8 cellular contexts compared by ENCODE assay signal in the genomic region with DNA sequence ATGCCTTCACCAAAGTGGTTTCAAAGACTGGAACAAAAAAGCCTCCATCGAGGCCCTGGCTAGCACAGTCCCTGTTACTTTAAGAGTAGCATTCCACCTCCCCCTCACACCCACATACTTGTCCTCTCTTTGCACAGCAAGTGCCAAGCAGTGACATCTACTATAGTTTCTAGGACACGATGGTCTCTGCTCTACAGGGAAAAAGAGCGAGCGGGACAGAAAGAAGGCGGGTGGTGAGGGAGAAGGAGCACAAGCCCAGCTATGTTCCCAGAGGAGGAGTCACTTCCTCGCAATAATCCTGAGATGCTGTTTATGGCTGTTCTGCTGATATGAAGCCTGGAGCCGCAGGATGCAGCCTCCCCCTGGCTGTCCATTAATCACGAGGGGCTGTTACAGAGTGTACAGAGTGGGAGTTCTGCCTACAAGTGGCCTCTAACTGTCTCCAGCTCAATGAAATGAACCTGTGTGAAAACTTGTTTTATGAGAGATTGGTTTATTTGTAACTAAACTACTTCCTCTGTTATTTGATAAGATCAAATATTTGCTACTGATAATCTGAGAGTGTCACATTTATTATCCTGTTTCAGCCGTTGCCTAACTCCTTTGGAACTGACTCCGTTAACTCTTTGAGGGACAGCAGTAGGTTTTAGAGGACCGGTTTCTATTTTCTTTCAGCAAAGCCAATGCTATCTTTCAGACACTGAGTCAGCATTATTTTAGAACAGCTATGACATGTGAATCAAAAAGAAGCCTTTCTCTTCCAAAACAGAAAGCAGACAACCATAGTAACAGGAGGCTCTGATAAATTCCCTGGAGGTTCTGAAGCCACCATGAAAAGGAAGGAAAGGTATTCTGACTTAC.
DNase-seq lines count a peak whose midpoint lies in the region; ATAC-seq, FAIRE-seq and TF ChIP-seq lines count a peak whose summit lies in the region.

No MANE protein-coding gene starts in this region.

- peaks cover 3% of the 10 kb centered on the region for H3K9me1 ChIP-seq in IMR-90 (ENCODE audit: insufficient read depth, low read length)

- H3K9ac ChIP-seq in IMR-90 (ENCODE audit: low read depth, low read length) (peak overlapping the region; percentile 30), stomach smooth muscle (ENCODE audit: low read length in 2 of 2) (peak overlapping the region; percentile 24 to 62)

- H3K56ac ChIP-seq in IMR-90 (ENCODE audit: extremely low read depth, insufficient read depth, low read length) = peak overlapping the region; percentile 54

- dilution Hi-C loops in IMR-90 (cut with HindIII; ENCODE audit: low sequenced_read_pairs, unreplicated experiment) = no loop called here

- H2BK20ac ChIP-seq in IMR-90 (ENCODE audit: low read depth, low read length) = peak overlapping the region; percentile 80

- no TSS peak for BruUV-seq in IMR-90 (replicated peaks; lab: Mats Ljungman, UMichigan)

- peak overlapping the region; percentile 96 for H2AFZ ChIP-seq in IMR-90 (replicated peaks; ENCODE audit: low read length, poor library complexity)

- H4K5ac ChIP-seq in IMR-90 (ENCODE audit: low read depth, low read length) = peak overlapping the region; percentile 40

- 0 out of 4 replicates have a peak, but pooled peaks cover 0 to 4% of the 10 kb centered on the region in 2 experiments for H3K79me1 ChIP-seq in IMR-90 (ENCODE audit: low read depth in 1 of 2, low read length in 2 of 2)

- H3K9me3 ChIP-seq in IMR-90 (ENCODE audit: control insufficient read depth, insufficient read depth, low read length) (no peaks in the 10 kb centered on the region), stomach smooth muscle (ENCODE audit: control insufficient read depth in 2 of 2, low read length in 2 of 2) (no peaks in the 10 kb centered on the region)

- peak overlapping the region; percentile 81 for H3K4me2 ChIP-seq in IMR-90 (ENCODE audit: low read depth, low read length)

- 20% methylated on average over 1 of the region's 11 CpGs; no CpG with 5 or more reads in 1 of the 2 experiments for WGBS in IMR-90 (ENCODE audit: extremely low coverage in 2 of 2, insufficient read length in 1 of 2), 2 experiments

- H3K18ac ChIP-seq in IMR-90 (ENCODE audit: low read depth, low read length) = peak overlapping the region; percentile 53

- 0 out of 2 replicates have a peak overlapping the region, but pooled peaks have one; percentile 5 for H2AK5ac ChIP-seq in IMR-90 (ENCODE audit: low read depth, low read length)

- no peak for TF ChIP-seq POLR2A in IMR-90 (IDR thresholded peaks at IDR 0.05; ENCODE audit: low read depth, low read length)

- ATAC-seq in IMR-90 (ENCODE audit: low read depth) (peak; percentile 88), HG03469 (IDR thresholded peaks at IDR 0.05; ENCODE audit: unreplicated experiment) (no peak), GM18519 (IDR thresholded peaks at IDR 0.05; ENCODE audit: low FRiP score, unreplicated experiment) (no peak), HG02763 (IDR thresholded peaks at IDR 0.05; ENCODE audit: unreplicated experiment) (no peak)

- H2BK120ac ChIP-seq in IMR-90 (ENCODE audit: low read depth, low read length) = peak overlapping the region; percentile 96

- H2BK15ac ChIP-seq in IMR-90 (ENCODE audit: low read depth, low read length) = peak overlapping the region; percentile 86; the same call in 2 of the 3 replicates

- in situ Hi-C loops in IMR-90 (cut with MboI; ENCODE audit: low sequenced_read_pairs) = no loop called here

- TF ChIP-seq RAD21 in IMR-90 (IDR thresholded peaks at IDR 0.05; ENCODE audit: low read length) = no peak

- peak overlapping the region; percentile 62 for H2AK9ac ChIP-seq in IMR-90 (replicated peaks; ENCODE audit: low read depth, low read length, poor library complexity)

- H3K4me1 ChIP-seq in IMR-90 (ENCODE audit: control insufficient read depth, insufficient read depth, low read length) (peaks cover 3% of the 10 kb centered on the region; the same call in 1 of the 2 replicates), stomach smooth muscle (ENCODE audit: control insufficient read depth, insufficient read depth, low read length) (peaks cover 11% of the 10 kb centered on the region)

- H3K4me3 ChIP-seq in IMR-90 (ENCODE audit: insufficient read depth, low read depth, low read length) (peak overlapping the region; percentile 26), bronchial epithelial cell (ENCODE audit: low read depth, low read length) (no peak overlapping the region), kidney epithelial cell (ENCODE audit: low read depth, low read length) (peak overlapping the region; percentile 14), stomach smooth muscle (ENCODE audit: low read length in 2 of 2) (peak overlapping the region; percentile 17 to 66)

- no peaks in the 10 kb centered on the region for H4K20me1 ChIP-seq in IMR-90 (ENCODE audit: insufficient read depth, low read length)

- no peak for FAIRE-seq in bronchial epithelial cell (lab: Jason Lieb, UNC)

- peak; percentile 62 for DNase-seq in IMR-90
- peak; percentile 27 for DNase-seq in bronchial epithelial cell (ENCODE audit: low read depth)
- no peak for DNase-seq in kidney epithelial cell (ENCODE audit: low read depth)
- DNase-seq in NCI-H146 (lab: John Stamatoyannopoulos, UW) = no peak

- H3K4ac ChIP-seq in IMR-90 (ENCODE audit: low read depth, low read length) = peak overlapping the region; percentile 96

- POLR2A ChIA-PET in IMR-90 (lab: Charles Lee; ENCODE audit: unreplicated experiment) = no interaction called here

- H3K36me3 ChIP-seq in IMR-90 (ENCODE audit: control insufficient read depth, insufficient read depth, low read length) (no peaks in the 10 kb centered on the region), bronchial epithelial cell (ENCODE audit: control insufficient read depth, insufficient read depth, low read length) (no peaks in the 10 kb centered on the region), kidney epithelial cell (ENCODE audit: control insufficient read depth, insufficient read depth, low read length) (no peaks in the 10 kb centered on the region), stomach smooth muscle (ENCODE audit: control insufficient read depth in 2 of 2, insufficient read depth in 2 of 2, low read length in 2 of 2) (no peaks in the 10 kb centered on the region)

- peak overlapping the region; percentile 94 for H3K14ac ChIP-seq in IMR-90 (replicated peaks; ENCODE audit: low read depth, low read length)

- TF ChIP-seq CTCF in IMR-90 (conservative IDR thresholded peaks at IDR 0.05; ENCODE audit: low read depth, low read length) (no peak), bronchial epithelial cell (IDR thresholded peaks at IDR 0.05; ENCODE audit: insufficient read depth, low read length, severe bottlenecking) (no peak), kidney epithelial cell (IDR thresholded peaks at IDR 0.05; ENCODE audit: insufficient read depth, low read length, poor library complexity, severe bottlenecking) (no peak)

- H3K23ac ChIP-seq in IMR-90 (ENCODE audit: low read depth, low read length) = peak overlapping the region; percentile 90

- H4K91ac ChIP-seq in IMR-90 (ENCODE audit: insufficient read depth, low read depth, low read length) = peak overlapping the region; percentile 86

- CTCF ChIA-PET in IMR-90 (lab: Yijun Ruan, JAX) = interaction anchor here (1.0 kb wide), 1 partner anchor 356 kb away, joined by 4 read pairs; no protein-coding TSS in a partner anchor

- H3K27me3 ChIP-seq in IMR-90 (ENCODE audit: control insufficient read depth, insufficient read depth, low read length) (no peaks in the 10 kb centered on the region), bronchial epithelial cell (ENCODE audit: control insufficient read depth, insufficient read depth, low read length) (no peaks in the 10 kb centered on the region), kidney epithelial cell (ENCODE audit: control insufficient read depth, insufficient read depth, low read length) (no peaks in the 10 kb centered on the region), stomach smooth muscle (ENCODE audit: control insufficient read depth in 1 of 2, insufficient read depth in 2 of 2, low read length in 2 of 2) (no peaks in the 10 kb centered on the region)

- peak overlapping the region; percentile 30 to 75 for H4K8ac ChIP-seq in IMR-90 (ENCODE audit: low read depth in 2 of 2, low read length in 2 of 2)

- peak overlapping the region; percentile 13 for H3K27ac ChIP-seq in IMR-90 (ENCODE audit: insufficient read depth, low read length)
- peak overlapping the region; percentile 73 for H3K27ac ChIP-seq in stomach smooth muscle (ENCODE audit: low read length)

- peak overlapping the region; percentile 65 for H2BK5ac ChIP-seq in IMR-90 (ENCODE audit: low read depth, low read length, poor library complexity, severe bottlenecking)

- intact Hi-C loops in IMR-90 (cut with micrococcal nuclease) = loop anchor here (5.0 kb wide), 4 partner anchors 91 to 356 kb away; partner anchors contain the start of gene SPRY2

TF ChIP-seq in IMR-90, 13 proteins besides CTCF, POLR2A, EP300 and RAD21:
- TF ChIP-seq CHD1 (IDR thresholded peaks at IDR 0.05; ENCODE audit: low read depth, low read length) (no peak), NFE2L2 (IDR thresholded peaks at IDR 0.05; ENCODE audit: low read depth, low read length) (peak; percentile 18; the same call in 1 of the 2 replicates), BHLHE40 (IDR thresholded peaks at IDR 0.05; ENCODE audit: low read depth, low read length) (no peak), FOS (IDR thresholded peaks at IDR 0.05; ENCODE audit: low read depth, low read length) (no peak), RFX5 (IDR thresholded peaks at IDR 0.05; ENCODE audit: low read depth, low read length) (no peak), MAFK (IDR thresholded peaks at IDR 0.05; ENCODE audit: low read depth, low read length) (peak; percentile 98), ELK1 (IDR thresholded peaks at IDR 0.05; ENCODE audit: borderline replicate concordance, low read depth, low read length) (no peak), RCOR1 (IDR thresholded peaks at IDR 0.05; ENCODE audit: insufficient replicate concordance, low read length) (no peak)
- TF ChIP-seq, protein P1, sequence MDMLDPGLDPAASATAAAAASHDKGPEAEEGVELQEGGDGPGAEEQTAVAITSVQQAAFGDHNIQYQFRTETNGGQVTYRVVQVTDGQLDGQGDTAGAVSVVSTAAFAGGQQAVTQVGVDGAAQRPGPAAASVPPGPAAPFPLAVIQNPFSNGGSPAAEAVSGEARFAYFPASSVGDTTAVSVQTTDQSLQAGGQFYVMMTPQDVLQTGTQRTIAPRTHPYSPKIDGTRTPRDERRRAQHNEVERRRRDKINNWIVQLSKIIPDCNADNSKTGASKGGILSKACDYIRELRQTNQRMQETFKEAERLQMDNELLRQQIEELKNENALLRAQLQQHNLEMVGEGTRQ (IDR thresholded peaks at IDR 0.05; ENCODE audit: low read depth, low read length) = no peak

Comparison
In these comparisons a context has a peak if more than half of its experiments do, and no peak if none do; other contexts are left out.
1. DNase-seq: peak in IMR-90 (single experiment) and bronchial epithelial cell (single experiment); none in kidney epithelial cell (single experiment) and NCI-H146 (single experiment).